In the genomic region with DNA sequence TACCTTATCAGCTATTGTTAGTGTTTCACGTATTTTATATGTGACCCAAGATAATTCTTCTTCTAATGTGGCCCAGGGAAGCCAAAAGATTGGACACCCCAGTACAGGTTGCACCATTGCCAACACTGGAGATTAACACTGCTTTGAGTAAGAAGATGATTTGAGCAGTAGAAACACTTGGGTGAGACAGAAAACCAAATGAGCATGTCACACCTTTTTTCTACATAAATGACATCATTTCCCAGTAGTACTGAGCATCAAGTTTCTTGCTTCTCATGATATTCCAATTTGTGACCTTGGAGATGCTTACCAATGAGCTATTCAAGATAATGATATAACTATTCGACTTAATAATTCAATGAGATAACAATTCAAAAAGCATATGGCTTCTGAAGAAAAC, we compare ENCODE assay signal across 36 cellular contexts.
A peak's percentile ranks its signal among the peaks of the same experiment; 100 is the strongest.
DNase-seq lines count a peak whose midpoint lies in the region; ATAC-seq, FAIRE-seq and TF ChIP-seq lines count a peak whose summit lies in the region.
"Had no signal": no experiment of that assay in that cellular context is flagged by ENCODE, and none has a peak within 500 bp of the region (broad histone marks: within the 10 kb centered on the region; RNA-seq: fewer than 3 reads in every experiment).

No MANE protein-coding gene starts in this region.

- H3K4me3 ChIP-seq in HepG2 (replicated peaks in 1 of 3; ENCODE audit: insufficient read depth in 1 of 3, low read depth in 2 of 3, low read length in 3 of 3) (no peak overlapping the region), right lobe of liver (no peak overlapping the region), HEK293 (ENCODE audit: low read depth, low read length) (no peak overlapping the region), GM12878 (no peak overlapping the region), esophagus muscularis mucosa (no peak overlapping the region)
- H3K4me3 ChIP-seq: A549; BLaER1; BLaER1 treated with 17β-estradiol and CSF1 and Interleukin-3, amounts not matched to agents 10 nM and 100 nM had no signal

- TF ChIP-seq POLR2A in HepG2 (IDR thresholded peaks at IDR 0.05; ENCODE audit: insufficient read depth in 1 of 2, low read depth in 2 of 2, low read length in 2 of 2) (no peak), right lobe of liver (IDR thresholded peaks at IDR 0.05) (no peak), GM12878 (IDR thresholded peaks at IDR 0.05; ENCODE audit: low read depth, low read length) (no peak), esophagus muscularis mucosa (IDR thresholded peaks at IDR 0.05; ENCODE audit: low read depth) (no peak)

- BruUV-seq in HepG2 (replicated peaks; lab: Mats Ljungman, UMichigan), result no TSS peak
- BruUV-seq in GM12878 (replicated peaks; lab: Mats Ljungman, UMichigan), result no TSS peak

- H3K9ac ChIP-seq in HepG2 (ENCODE audit: insufficient read depth, low read depth, low read length) (no peak overlapping the region), GM12878 (ENCODE audit: control insufficient read depth, insufficient read depth, low read length) (no peak overlapping the region)
- H3K9ac ChIP-seq: BLaER1; BLaER1 treated with 17β-estradiol and CSF1 and Interleukin-3, amounts not matched to agents 10 nM and 100 nM had no signal

- H3K4me1 ChIP-seq in HepG2 (ENCODE audit: insufficient read depth, low read length) (peaks cover 6% of the 10 kb centered on the region), right lobe of liver (no peaks in the 10 kb centered on the region), HEK293 (ENCODE audit: control insufficient read depth, insufficient read depth, low read length) (no peaks in the 10 kb centered on the region), GM12878 (ENCODE audit: control insufficient read depth, insufficient read depth, low read length) (no peaks in the 10 kb centered on the region), esophagus muscularis mucosa (no peaks in the 10 kb centered on the region)
- H3K4me1 ChIP-seq: A549; BE2C; BLaER1; BLaER1 treated with 17β-estradiol and CSF1 and Interleukin-3, amounts not matched to agents 10 nM and 100 nM; Caco-2 had no signal

- in situ Hi-C loops in HepG2 (cut with HindIII; ENCODE audit: extremely low pct_ligation_motif_present, low pct_unique_long_range_greater_than_20kb), result loop anchor here (25.0 kb wide), 1 partner anchor 97 kb away; no protein-coding TSS in a partner anchor
- in situ Hi-C loops in GM12878 (cut with MboI), result no loop called here

- H3K36me3 Mint-ChIP-seq in naive thymus-derived CD8-positive, alpha-beta T cell, result no peaks in the 10 kb centered on the region
- H3K36me3 Mint-ChIP-seq: CD14-positive monocyte; CD4-positive, alpha-beta memory T cell; CD4-positive, CD25-positive, alpha-beta regulatory T cell; CD8-positive, alpha-beta memory T cell; CD8-positive, alpha-beta T cell had no signal

- no peaks in the 10 kb centered on the region for H3K9me3 Mint-ChIP-seq in naive thymus-derived CD8-positive, alpha-beta T cell
- H3K9me3 Mint-ChIP-seq: CD4-positive, alpha-beta memory T cell; CD4-positive, alpha-beta T cell; CD8-positive, alpha-beta memory T cell; CD8-positive, alpha-beta T cell had no signal

- H3K27ac ChIP-seq in HepG2 (ENCODE audit: extremely low read length, insufficient read depth, low read length), result no peak overlapping the region
- no peak overlapping the region for H3K27ac ChIP-seq in right lobe of liver
- no peak overlapping the region for H3K27ac ChIP-seq in HEK293 (ENCODE audit: extremely low read depth, low read depth, low read length)
- H3K27ac ChIP-seq in GM12878 (ENCODE audit: control insufficient read depth, insufficient read depth), result no peak overlapping the region
- H3K27ac ChIP-seq in esophagus muscularis mucosa (replicated peaks in 1 of 4), result no peak overlapping the region
- H3K27ac ChIP-seq: 22Rv1; A549; BLaER1; BLaER1 treated with 17β-estradiol and CSF1 and Interleukin-3, amounts not matched to agents 10 nM and 100 nM; C4-2B had no signal

- TF ChIP-seq CTCF in HepG2 (CRISPR knock-in tag; IDR thresholded peaks at IDR 0.05), result no peak
- no peak for TF ChIP-seq CTCF in right lobe of liver (IDR thresholded peaks at IDR 0.05)
- no peak for TF ChIP-seq CTCF in HEK293 (tag by site-specific recombination; IDR thresholded peaks at IDR 0.05)
- no peak for TF ChIP-seq CTCF in GM12878 (IDR thresholded peaks at IDR 0.05 in 2 of 3, conservative IDR thresholded peaks at IDR 0.05 in 1 of 3; ENCODE audit: control insufficient read depth in 2 of 3, extremely low read depth in 1 of 3, insufficient read depth in 1 of 3, low read depth in 3 of 3, low read length in 3 of 3)
- no peak for TF ChIP-seq CTCF in esophagus muscularis mucosa (IDR thresholded peaks at IDR 0.05)

- WGBS in HepG2 (ENCODE audit: low lambda C conversion rate), result 5% methylated on average over 2 of the region's 2 CpGs
- 42% methylated on average over 2 of the region's 2 CpGs for WGBS in right lobe of liver (ENCODE audit: insufficient coverage, low coverage, low lambda C conversion rate, missing lambda C conversion rate)
- 2% methylated on average over 2 of the region's 2 CpGs for WGBS in GM12878 (ENCODE audit: insufficient coverage, insufficient replicate concordance, low lambda C conversion rate, missing lambda C conversion rate)
- WGBS in esophagus muscularis mucosa, result 84% methylated on average over 2 of the region's 2 CpGs

- peaks cover 0 to 12% (median 10%) of the 10 kb centered on the region in 5 donors for H3K27me3 Mint-ChIP-seq in naive thymus-derived CD8-positive, alpha-beta T cell
- H3K27me3 Mint-ChIP-seq: B cell had no signal

- TF ChIP-seq EP300 in HepG2 (IDR thresholded peaks at IDR 0.05; ENCODE audit: low read depth in 2 of 2, low read length in 2 of 2) (no peak), HepG2 (CRISPR knock-in tag; IDR thresholded peaks at IDR 0.05; ENCODE audit: borderline replicate concordance) (no peak), GM12878 (IDR thresholded peaks at IDR 0.05; ENCODE audit: borderline replicate concordance in 1 of 2, control insufficient read depth in 1 of 2, low read depth in 2 of 2, low read length in 2 of 2) (no peak), esophagus muscularis mucosa (IDR thresholded peaks at IDR 0.05) (no peak)

- peaks cover 10% of the 10 kb centered on the region for H3K9me3 ChIP-seq in HepG2 (ENCODE audit: low read length)
- no peaks in the 10 kb centered on the region for H3K9me3 ChIP-seq in right lobe of liver
- no peaks in the 10 kb centered on the region for H3K9me3 ChIP-seq in HEK293 (ENCODE audit: control insufficient read depth, insufficient read depth, low read depth, low read length)
- no peaks in the 10 kb centered on the region for H3K9me3 ChIP-seq in GM12878 (replicated peaks; ENCODE audit: control insufficient read depth, insufficient read depth, low read length)
- no peaks in the 10 kb centered on the region for H3K9me3 ChIP-seq in esophagus muscularis mucosa
- H3K9me3 ChIP-seq: A549, BE2C had no signal

- CTCF ChIA-PET in HepG2 (lab: Yijun Ruan, JAX; ENCODE audit: low intra/inter-chr PET ratio, low total read pairs) (no interaction called here), HEK293 (lab: Yijun Ruan, JAX) (interaction anchor here (0.9 kb wide), 1 partner anchor 112 kb away, joined by 3 read pairs; no protein-coding TSS in a partner anchor), GM12878 (lab: Yijun Ruan, JAX) (interaction anchor here (0.8 to 1.5 kb wide), 5 partner anchors 14 to 388 kb away, joined by 3 to 4 read pairs (median 3); no protein-coding TSS in a partner anchor)

- no peaks in the 10 kb centered on the region for H4K20me1 ChIP-seq in HepG2 (ENCODE audit: insufficient read depth, low read length)
- H4K20me1 ChIP-seq in GM12878 (ENCODE audit: control insufficient read depth, insufficient read depth), result no peaks in the 10 kb centered on the region
- H4K20me1 ChIP-seq: BLaER1; BLaER1 treated with 17β-estradiol and CSF1 and Interleukin-3, amounts not matched to agents 10 nM and 100 nM had no signal

- peaks cover 0 to 2% (median 0%) of the 10 kb centered on the region in 4 donors for H3K4me1 Mint-ChIP-seq in naive thymus-derived CD8-positive, alpha-beta T cell
- H3K4me1 Mint-ChIP-seq: B cell; CD14-positive monocyte; CD4-positive, alpha-beta memory T cell; CD4-positive, CD25-positive, alpha-beta regulatory T cell; CD8-positive, alpha-beta memory T cell had no signal

- H3K79me2 ChIP-seq in HepG2 (ENCODE audit: insufficient read depth, low read length), result no peaks in the 10 kb centered on the region
- no peaks in the 10 kb centered on the region for H3K79me2 ChIP-seq in GM12878 (ENCODE audit: control insufficient read depth, insufficient read depth, low read length)

- H3K36me3 ChIP-seq in HepG2 (replicated peaks in 1 of 2; ENCODE audit: control insufficient read depth in 1 of 2, insufficient read depth in 2 of 2, low read length in 2 of 2) (no peaks in the 10 kb centered on the region), right lobe of liver (no peaks in the 10 kb centered on the region), HEK293 (ENCODE audit: control insufficient read depth in 2 of 2, insufficient read depth in 1 of 2, low read length in 2 of 2) (no peaks in the 10 kb centered on the region), GM12878 (ENCODE audit: control insufficient read depth in 2 of 2, insufficient read depth in 2 of 2, low read length in 1 of 2) (no peaks in the 10 kb centered on the region), esophagus muscularis mucosa (no peaks in the 10 kb centered on the region)
- H3K36me3 ChIP-seq: BE2C; BLaER1; BLaER1 treated with 17β-estradiol and CSF1 and Interleukin-3, amounts not matched to agents 10 nM and 100 nM had no signal

- no peak overlapping the region for H3K4me3 Mint-ChIP-seq in naive thymus-derived CD8-positive, alpha-beta T cell
- H3K4me3 Mint-ChIP-seq: B cell; CD14-positive monocyte; CD4-positive, alpha-beta memory T cell; CD4-positive, alpha-beta T cell; CD4-positive, CD25-positive, alpha-beta regulatory T cell; CD8-positive, alpha-beta memory T cell; CD8-positive, alpha-beta T cell had no signal

- intact Hi-C loops in HepG2 (cut with micrococcal nuclease; ENCODE audit: unreplicated experiment), result no loop called here
- intact Hi-C loops in right lobe of liver (cut with DNase I), result no loop called here
- intact Hi-C loops in GM12878 (cut with micrococcal nuclease; ENCODE audit: unreplicated experiment), result no loop called here
- intact Hi-C loops in esophagus muscularis mucosa (cut with DNase I), result no loop called here

- RAD21 ChIA-PET in GM12878 (lab: Charles Lee; ENCODE audit: unreplicated experiment), result interaction anchor here (0.9 to 2.0 kb wide), 6 partner anchors 10 to 434 kb away, joined by 3 to 4 read pairs (median 4); no protein-coding TSS in a partner anchor

- SMC1A ChIA-PET in GM12878 (lab: Charles Lee; ENCODE audit: uncharacterized antibody, unreplicated experiment), result interaction anchor here (0.6 to 5.4 kb wide), 7 partner anchors 11 to 97 kb away, joined by 3 to 31 read pairs (median 3); no protein-coding TSS in a partner anchor

- H2AFZ ChIP-seq in HepG2 (ENCODE audit: low read length) (no peak overlapping the region), GM12878 (ENCODE audit: control insufficient read depth, low read depth, low read length) (no peak overlapping the region)

- DNase-seq in HepG2 (ENCODE audit: low spot score) (no peak), right lobe of liver (no peak), GM12878 (ENCODE audit: low read depth, low spot score) (no peak), esophagus muscularis mucosa (ENCODE audit: extremely low spot score) (peak; percentile 17), epidermal melanocyte (ENCODE audit: insufficient read length, low spot score) (no peak)
- no peak for DNase-seq in naive thymus-derived CD8-positive, alpha-beta T cell
- DNase-seq: 8988T; ACHN; AML-193; BE2C; C1 segment of cervical spinal cord; Caco-2; Calu3; CD4-positive, alpha-beta memory T cell; CD4-positive, alpha-beta T cell; CD4-positive, CD25-positive, alpha-beta regulatory T cell; CD8-positive, alpha-beta memory T cell; CD8-positive, alpha-beta T cell; COR-L47; DMS 273 treated with DMSO at 0.1 percent for 48 hours; DMS153; DMS53; DMS79; DMS79 treated with DMSO at 0.1 percent for 48 hours; DND-41; EL had no signal

- H3K4me2 ChIP-seq in HepG2 (ENCODE audit: low read depth, low read length), result no peak overlapping the region
- no peak overlapping the region for H3K4me2 ChIP-seq in GM12878 (ENCODE audit: control insufficient read depth, insufficient read depth)
- H3K4me2 ChIP-seq: A549; BLaER1; BLaER1 treated with 17β-estradiol and CSF1 and Interleukin-3, amounts not matched to agents 10 nM and 100 nM had no signal

- POLR2A ChIA-PET in HepG2 (lab: Yijun Ruan, JAX), result no interaction called here
- POLR2A ChIA-PET in HEK293 (lab: Yijun Ruan, JAX), result no interaction called here
- POLR2A ChIA-PET in GM12878 (lab: Charles Lee), result interaction anchor here (0.5 kb wide), 1 partner anchor 93 kb away, joined by 3 read pairs; no protein-coding TSS in a partner anchor
- POLR2A ChIA-PET in naive thymus-derived CD8-positive, alpha-beta T cell (lab: Charles Lee), result no interaction called here

- FAIRE-seq in HepG2 (lab: Jason Lieb, UNC) (no peak), GM12878 (lab: Jason Lieb, UNC) (no peak)
- FAIRE-seq: A549, D721Med had no signal

- no peak overlapping the region for H3K27ac Mint-ChIP-seq in naive thymus-derived CD8-positive, alpha-beta T cell
- H3K27ac Mint-ChIP-seq: B cell; CD14-positive monocyte; CD4-positive, alpha-beta memory T cell; CD4-positive, alpha-beta T cell; CD4-positive, CD25-positive, alpha-beta regulatory T cell; CD8-positive, alpha-beta memory T cell; CD8-positive, alpha-beta T cell had no signal

- TF ChIP-seq RAD21 in HepG2 (CRISPR knock-in tag; IDR thresholded peaks at IDR 0.05), result no peak
- no peak for TF ChIP-seq RAD21 in GM12878 (IDR thresholded peaks at IDR 0.05; ENCODE audit: insufficient read depth, low read depth, low read length)

- ATAC-seq in HepG2 (no peak), right lobe of liver (no peak), GM12878 (peak; percentile 52), GM21723 (IDR thresholded peaks at IDR 0.05; ENCODE audit: unreplicated experiment) (no peak)
- no peak for ATAC-seq in naive thymus-derived CD8-positive, alpha-beta T cell
- ATAC-seq: A549; CD8-positive, alpha-beta T cell had no signal

- no peaks in the 10 kb centered on the region for H3K27me3 ChIP-seq in HepG2 (ENCODE audit: control insufficient read depth in 1 of 2, insufficient read depth in 2 of 2, low read length in 2 of 2)
- peaks cover 0 to 3% of the 10 kb centered on the region in 2 donors for H3K27me3 ChIP-seq in right lobe of liver
- no peaks in the 10 kb centered on the region for H3K27me3 ChIP-seq in GM12878 (replicated peaks in 1 of 2; ENCODE audit: control insufficient read depth in 2 of 2, insufficient read depth in 2 of 2, low read length in 1 of 2)
- no peaks in the 10 kb centered on the region for H3K27me3 ChIP-seq in esophagus muscularis mucosa
- H3K27me3 ChIP-seq: BE2C; BLaER1; BLaER1 treated with 17β-estradiol and CSF1 and Interleukin-3, amounts not matched to agents 10 nM and 100 nM had no signal

Comparison
In these comparisons a context has a peak if more than half of its experiments do, and no peak if none do; other contexts are left out.
1. Of the 63 proteins assayed by ChIP-seq in both HepG2 and HEK293: peak only in HepG2: none; only in HEK293: ATF2; in both: none; in neither: 62.